Comparison of ENCODE assay signal across 11 cellular contexts in the genomic region with DNA sequence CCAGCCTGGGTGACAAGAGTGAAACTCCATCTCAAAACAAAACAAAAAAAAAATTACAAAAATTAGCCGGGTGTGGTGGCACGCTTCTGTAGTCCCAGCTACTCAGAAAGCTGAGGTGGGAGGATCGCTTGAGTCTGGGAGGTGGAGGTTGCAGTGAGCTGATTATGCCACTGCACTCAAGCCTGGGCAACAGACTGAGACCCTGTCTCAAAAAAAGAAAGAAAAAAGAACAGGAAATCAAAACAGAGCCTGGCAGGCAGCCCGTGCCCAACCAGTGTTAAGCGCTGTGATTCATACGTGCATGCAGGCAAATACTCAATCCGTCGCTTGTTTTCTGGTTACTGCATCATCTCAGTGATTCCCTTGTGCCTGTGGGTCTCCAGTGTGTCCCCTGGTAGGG. TPM values are rescaled to one million over a fixed set of nuclear protein-coding genes. Genes with fewer than 3 reads are reported as not detected.
A peak's percentile ranks its signal among the peaks of the same experiment; 100 is the strongest.
DNase-seq lines count a peak whose midpoint lies in the region; ATAC-seq and TF ChIP-seq lines count a peak whose summit lies in the region.
"Had no signal": no experiment of that assay in that cellular context is flagged by ENCODE, and none has a peak within 500 bp of the region (broad histone marks: within the 10 kb centered on the region; RNA-seq: fewer than 3 reads in every experiment).

No MANE protein-coding gene starts in this region.

- DNase-seq in ACHN (peak; percentile 70), COR-L47 (lab: John Stamatoyannopoulos, UW) (peak; percentile 12), kidney tubule cell (ENCODE audit: low spot score) (peak; percentile 56), ureter (ENCODE audit: low spot score) (no peak), erythroblast (lab: John Stamatoyannopoulos, UW) (no peak)
- DNase-seq: activated gamma-delta T cell, Karpas-422, right lobe of liver had no signal

- ATAC-seq in GM18502 (IDR thresholded peaks at IDR 0.05; ENCODE audit: poor library complexity, unreplicated experiment) (no peak), HG03342 (IDR thresholded peaks at IDR 0.05; ENCODE audit: unreplicated experiment) (no peak)
- ATAC-seq: right lobe of liver had no signal

- TF ChIP-seq POLR2A in erythroblast (IDR thresholded peaks at IDR 0.05; ENCODE audit: low read length), result no peak

- no peaks in the 10 kb centered on the region for H3K9me3 Mint-ChIP-seq in activated naive CD4-positive, alpha-beta T cell treated with anti-CD3 and anti-CD28 coated beads, Interleukin-2, amount 50 U/mL, for 24 hours

- in situ Hi-C loops in ACHN (cut with HindIII; ENCODE audit: low pct_ligation_motif_present, low pct_unique_long_range_greater_than_20kb, low sequenced_read_pairs), result no loop called here

- no peaks in the 10 kb centered on the region for H3K27me3 Mint-ChIP-seq in activated naive CD4-positive, alpha-beta T cell treated with anti-CD3 and anti-CD28 coated beads, Interleukin-2, amount 50 U/mL, for 24 hours

- peaks cover 18% of the 10 kb centered on the region for H3K36me3 Mint-ChIP-seq in activated naive CD4-positive, alpha-beta T cell treated with anti-CD3 and anti-CD28 coated beads, Interleukin-2, amount 50 U/mL, for 24 hours

- peaks cover 7% of the 10 kb centered on the region for H3K4me1 Mint-ChIP-seq in activated naive CD4-positive, alpha-beta T cell treated with anti-CD3 and anti-CD28 coated beads, Interleukin-2, amount 50 U/mL, for 24 hours

- no peak overlapping the region for H3K4me3 Mint-ChIP-seq in activated naive CD4-positive, alpha-beta T cell treated with anti-CD3 and anti-CD28 coated beads, Interleukin-2, amount 50 U/mL, for 24 hours

- H3K27ac Mint-ChIP-seq in activated naive CD4-positive, alpha-beta T cell treated with anti-CD3 and anti-CD28 coated beads, Interleukin-2, amount 50 U/mL, for 24 hours, result peak overlapping the region; percentile 51

RNA-seq across cellular contexts. Expression of gene DDX39A, which starts 18.2 kb away (rescaled TPM):
- 55.2 TPM for total RNA-seq in ureter

RNA-seq across cellular contexts. Expression of gene ADGRE5, which starts 19.7 kb away (rescaled TPM):
- total RNA-seq in ureter, result 52.0 TPM

RNA-seq across cellular contexts. Expression of gene PKN1, which starts 32.2 kb away (rescaled TPM):
- 51.7 TPM for total RNA-seq in ureter

Comparison
In these comparisons a context has a peak if more than half of its experiments do, and no peak if none do; other contexts are left out.
1. DNase-seq: peak in ACHN (single experiment), COR-L47 (single experiment) and kidney tubule cell (single experiment); none in ureter (single experiment) and erythroblast (0 of 2).